Comparison of ENCODE assay signal across 2 cellular contexts in genomic region chr15:73704142-73704868, GRCh38. TPM values are rescaled to one million over a fixed set of nuclear protein-coding genes. Genes with fewer than 3 reads are reported as not detected.
"Had no signal": no experiment of that assay in that cellular context is flagged by ENCODE, and none has a peak within 500 bp of the region (broad histone marks: within the 10 kb centered on the region; RNA-seq: fewer than 3 reads in every experiment).

No MANE protein-coding gene starts in this region.

RNA-seq across cellular contexts. Expression of gene CD276, which starts 20.1 kb away (rescaled TPM):
- total RNA-seq: natural killer cell had no signal

RNA-seq across cellular contexts. Expression of gene INSYN1, which starts 48.8 kb away (rescaled TPM):
- total RNA-seq: mononuclear cell, natural killer cell had no signal
